Comparison of ENCODE assay signal across 25 cellular contexts in the genomic region with DNA sequence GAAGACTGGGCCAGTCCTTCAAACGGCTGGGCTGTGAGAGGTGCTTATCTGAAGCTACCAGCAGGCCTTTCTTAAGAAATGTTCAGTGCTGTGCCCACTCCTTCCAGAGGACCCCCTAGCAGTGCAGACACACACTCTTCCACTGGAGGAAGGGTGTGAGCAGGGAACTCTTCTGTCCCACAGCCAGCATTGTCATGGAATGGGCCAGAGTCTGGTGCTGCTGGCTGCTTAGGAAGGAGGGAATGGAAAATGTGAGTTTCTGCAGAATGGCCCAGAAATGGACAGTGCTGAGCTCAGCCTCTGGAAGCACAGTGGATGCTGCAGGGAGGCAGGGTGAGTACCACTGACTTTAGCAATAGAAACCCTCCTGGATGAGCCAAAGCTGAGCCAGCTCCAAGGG. TPM values are rescaled to one million over a fixed set of nuclear protein-coding genes. Genes with fewer than 3 reads are reported as not detected.
DNase-seq lines count a peak whose midpoint lies in the region; ATAC-seq and TF ChIP-seq lines count a peak whose summit lies in the region.
"Had no signal": no experiment of that assay in that cellular context is flagged by ENCODE, and none has a peak within 500 bp of the region (broad histone marks: within the 10 kb centered on the region; RNA-seq: fewer than 3 reads in every experiment).

No MANE protein-coding gene starts in this region.

- DNase-seq in heart left ventricle (peak in 2 of 5 donors; percentile 4 to 9), cardiac septum (ENCODE audit: low spot score) (no peak), right cardiac atrium (peak in 2 of 3 donors; percentile 21 to 31), posterior vena cava (ENCODE audit: low spot score) (peak; percentile 82), upper lobe of right lung (peak; percentile 30), NOMO-1 treated with DMSO at 0.1 percent for 48 hours (lab: John Stamatoyannopoulos, UW; ENCODE audit: unreplicated experiment) (no peak)
- no peak for DNase-seq in activated CD8-positive, alpha-beta T cell treated with anti-CD3 and anti-CD28 coated beads for 36 hours
- DNase-seq: 8988T; ACHN; BE2C; Calu3; DMS79 treated with DMSO at 0.1 percent for 48 hours; GF-D8; H7; IMR-90; MM.1S; NCI-H2029 treated with DMSO at 0.1 percent for 48 hours; NCI-H446 treated with DMSO at 0.1 percent for 48 hours; NCI-H526; NCI-H82; NK-92 treated with Interleukin-12 subunit alpha and Interleukin-12 subunit beta, amount 100 ng/mL, for 24 hours; PC-9; SHP77 had no signal

- H3K4me3 Mint-ChIP-seq in stimulated activated memory B cell treated with anti-CD40 and anti-IgM and Interleukin-4, amounts not matched to agents 10 μg/mL and 1 μg/mL and 100 μg/mL, for 72 hours: no peak overlapping the region
- no peak overlapping the region for H3K4me3 Mint-ChIP-seq in activated CD8-positive, alpha-beta T cell treated with anti-CD3 and anti-CD28 coated beads for 36 hours

- 56 to 88% (median 77%) methylated on average over 1 of the region's 1 CpG for WGBS in heart left ventricle, 4 donors
- WGBS in right cardiac atrium: 65% methylated on average over 1 of the region's 1 CpG

- peaks cover 0 to 20% (median 4%) of the 10 kb centered on the region in 12 donors for H3K9me3 ChIP-seq in heart left ventricle
- no peaks in the 10 kb centered on the region for H3K9me3 ChIP-seq in right cardiac atrium (ENCODE audit: control insufficient read depth, low read length)
- H3K9me3 ChIP-seq in upper lobe of right lung: peaks cover 7% of the 10 kb centered on the region
- H3K9me3 ChIP-seq: BE2C had no signal

- no peaks in the 10 kb centered on the region for H3K27me3 ChIP-seq in heart left ventricle
- H3K27me3 ChIP-seq in right cardiac atrium (ENCODE audit: control insufficient read depth, insufficient read depth): no peaks in the 10 kb centered on the region
- no peaks in the 10 kb centered on the region for H3K27me3 ChIP-seq in upper lobe of right lung
- H3K27me3 ChIP-seq: BE2C had no signal

- peaks cover 6% of the 10 kb centered on the region for H3K9me3 Mint-ChIP-seq in stimulated activated memory B cell treated with anti-CD40 and anti-IgM and Interleukin-4, amounts not matched to agents 10 μg/mL and 1 μg/mL and 100 μg/mL, for 72 hours
- no peaks in the 10 kb centered on the region for H3K9me3 Mint-ChIP-seq in activated CD8-positive, alpha-beta T cell treated with anti-CD3 and anti-CD28 coated beads for 36 hours

- H3K36me3 Mint-ChIP-seq in stimulated activated memory B cell treated with anti-CD40 and anti-IgM and Interleukin-4, amounts not matched to agents 10 μg/mL and 1 μg/mL and 100 μg/mL, for 72 hours: peaks cover 38% of the 10 kb centered on the region
- H3K36me3 Mint-ChIP-seq in activated CD8-positive, alpha-beta T cell treated with anti-CD3 and anti-CD28 coated beads for 36 hours (ENCODE audit: low read depth): peaks cover 14% of the 10 kb centered on the region

- ATAC-seq in heart left ventricle (peak in 3 of 4 donors; percentile 25 to 42 (median 31)), right cardiac atrium (peak; percentile 3 to 29), upper lobe of right lung (no peak)
- ATAC-seq in stimulated activated memory B cell treated with anti-CD40 and anti-IgM and Interleukin-4, amounts not matched to agents 10 μg/mL and 1 μg/mL and 100 μg/mL, for 72 hours: no peak
- no peak for ATAC-seq in activated CD8-positive, alpha-beta T cell treated with anti-CD3 and anti-CD28 coated beads for 36 hours

- intact Hi-C loops in heart left ventricle (cut with DNase I) (no loop called here), cardiac septum (cut with DNase I) (no loop called here), right cardiac atrium (cut with DNase I) (no loop called here), posterior vena cava (cut with DNase I) (no loop called here), upper lobe of right lung (cut with DNase I) (no loop called here)
- intact Hi-C loops in activated CD8-positive, alpha-beta T cell treated with anti-CD3 and anti-CD28 coated beads for 36 hours (cut with micrococcal nuclease): no loop called here

- H3K4me1 Mint-ChIP-seq in stimulated activated memory B cell treated with anti-CD40 and anti-IgM and Interleukin-4, amounts not matched to agents 10 μg/mL and 1 μg/mL and 100 μg/mL, for 72 hours: no peaks in the 10 kb centered on the region
- no peaks in the 10 kb centered on the region for H3K4me1 Mint-ChIP-seq in activated CD8-positive, alpha-beta T cell treated with anti-CD3 and anti-CD28 coated beads for 36 hours (ENCODE audit: low read depth)

- no peak overlapping the region for H3K4me3 ChIP-seq in heart left ventricle
- H3K4me3 ChIP-seq in right cardiac atrium (ENCODE audit: low read length): no peak overlapping the region
- H3K4me3 ChIP-seq in upper lobe of right lung: no peak overlapping the region
- H3K4me3 ChIP-seq: PC-9 had no signal

- TF ChIP-seq CTCF in heart left ventricle (IDR thresholded peaks at IDR 0.05) (no peak), upper lobe of right lung (IDR thresholded peaks at IDR 0.05) (no peak)
- TF ChIP-seq CTCF in activated CD8-positive, alpha-beta T cell treated with anti-CD3 and anti-CD28 coated beads for 36 hours (IDR thresholded peaks at IDR 0.05): no peak

- H3K27ac ChIP-seq in heart left ventricle: peak overlapping the region in 3 of 12 donors; percentile 1 to 53 (median 22)
- no peak overlapping the region for H3K27ac ChIP-seq in right cardiac atrium (ENCODE audit: low read length)
- H3K27ac ChIP-seq in upper lobe of right lung: peak overlapping the region; percentile 30
- H3K27ac ChIP-seq: KMS-11, PC-9 had no signal

- peaks cover 0 to 4% (median 0%) of the 10 kb centered on the region in 9 donors for H3K36me3 ChIP-seq in heart left ventricle
- H3K36me3 ChIP-seq in upper lobe of right lung: no peaks in the 10 kb centered on the region
- H3K36me3 ChIP-seq: BE2C had no signal

- no peak overlapping the region for H3K27ac Mint-ChIP-seq in stimulated activated memory B cell treated with anti-CD40 and anti-IgM and Interleukin-4, amounts not matched to agents 10 μg/mL and 1 μg/mL and 100 μg/mL, for 72 hours
- H3K27ac Mint-ChIP-seq in activated CD8-positive, alpha-beta T cell treated with anti-CD3 and anti-CD28 coated beads for 36 hours: no peak overlapping the region

- TF ChIP-seq POLR2A in heart left ventricle (IDR thresholded peaks at IDR 0.05): no peak

- CTCF ChIA-PET in activated CD8-positive, alpha-beta T cell treated with anti-CD3 and anti-CD28 coated beads for 36 hours (lab: Charles Lee): interaction anchor here (1.2 kb wide), 1 partner anchor 44 kb away, joined by 3 read pairs; no protein-coding TSS in a partner anchor

- peaks cover 0 to 10% (median 5%) of the 10 kb centered on the region in 12 donors for H3K4me1 ChIP-seq in heart left ventricle
- no peaks in the 10 kb centered on the region for H3K4me1 ChIP-seq in right cardiac atrium (ENCODE audit: control insufficient read depth, insufficient read depth, low read length)
- H3K4me1 ChIP-seq in upper lobe of right lung: peaks cover 3% of the 10 kb centered on the region
- H3K4me1 ChIP-seq: BE2C had no signal

- no peaks in the 10 kb centered on the region for H3K27me3 Mint-ChIP-seq in stimulated activated memory B cell treated with anti-CD40 and anti-IgM and Interleukin-4, amounts not matched to agents 10 μg/mL and 1 μg/mL and 100 μg/mL, for 72 hours
- H3K27me3 Mint-ChIP-seq in activated CD8-positive, alpha-beta T cell treated with anti-CD3 and anti-CD28 coated beads for 36 hours: no peaks in the 10 kb centered on the region

- POLR2A ChIA-PET in activated CD8-positive, alpha-beta T cell treated with anti-CD3 and anti-CD28 coated beads for 36 hours (lab: Charles Lee): no interaction called here

RNA-seq across cellular contexts. Expression of gene DUSP7, which starts 41.7 kb away (rescaled TPM):
- total RNA-seq in heart left ventricle (10 to 100 TPM; 14.5 to 33.2 (median 20.7) TPM), cardiac septum (21.2 TPM), right cardiac atrium (10 to 100 TPM; 27.2 to 39.9 (median 36.2) TPM), posterior vena cava (10 to 100 TPM; 29.9 to 36.4 TPM), upper lobe of right lung (40.7 TPM)
- polyA plus RNA-seq in heart left ventricle (10 to 100 TPM in 1 of 2 donors, 1 to 10 TPM in 1; 9.2 to 26.1 TPM), right cardiac atrium (18.1 TPM)
- total RNA-seq in activated CD8-positive, alpha-beta T cell treated with anti-CD3 and anti-CD28 coated beads for 36 hours: 10 to 100 TPM; 19.6 to 21.6 TPM

RNA-seq across cellular contexts. Expression of gene POC1A, which starts 56.1 kb away (rescaled TPM):
- total RNA-seq in heart left ventricle: 1 to 10 TPM in 7 of 9 donors, under 1 TPM in 2; 0.66 to 5.2 (median 1.4) TPM
- 1 to 10 TPM in 1 of 2 donors, under 1 TPM in 1; 0.50 to 3.0 TPM for polyA plus RNA-seq in heart left ventricle
- 1.5 TPM for total RNA-seq in cardiac septum
- total RNA-seq in right cardiac atrium: 1 to 10 TPM; 1.0 to 1.4 (median 1.3) TPM
- 0.75 TPM for polyA plus RNA-seq in right cardiac atrium
- 1 to 10 TPM; 1.7 to 1.9 TPM for total RNA-seq in posterior vena cava
- total RNA-seq in upper lobe of right lung: 2.5 TPM
- 10 to 100 TPM; 21.2 to 23.5 TPM for total RNA-seq in activated CD8-positive, alpha-beta T cell treated with anti-CD3 and anti-CD28 coated beads for 36 hours

Comparison
In these comparisons a context has a peak if more than half of its experiments do, and no peak if none do; other contexts are left out.
1. DNase-seq: peak in right cardiac atrium (2 of 3), posterior vena cava (single experiment) and upper lobe of right lung (single experiment); none in cardiac septum (single experiment), NOMO-1 treated with DMSO at 0.1 percent for 48 hours (single experiment) and activated CD8-positive, alpha-beta T cell treated with anti-CD3 and anti-CD28 coated beads for 36 hours (single experiment).
2. ATAC-seq: peak in heart left ventricle (3 of 4) and right cardiac atrium (2 of 2); none in upper lobe of right lung (single experiment), stimulated activated memory B cell treated with anti-CD40 and anti-IgM and Interleukin-4, amounts not matched to agents 10 μg/mL and 1 μg/mL and 100 μg/mL, for 72 hours (single experiment) and activated CD8-positive, alpha-beta T cell treated with anti-CD3 and anti-CD28 coated beads for 36 hours (single experiment).